ENCODE assay signal across 8 cellular contexts in the genomic region with DNA sequence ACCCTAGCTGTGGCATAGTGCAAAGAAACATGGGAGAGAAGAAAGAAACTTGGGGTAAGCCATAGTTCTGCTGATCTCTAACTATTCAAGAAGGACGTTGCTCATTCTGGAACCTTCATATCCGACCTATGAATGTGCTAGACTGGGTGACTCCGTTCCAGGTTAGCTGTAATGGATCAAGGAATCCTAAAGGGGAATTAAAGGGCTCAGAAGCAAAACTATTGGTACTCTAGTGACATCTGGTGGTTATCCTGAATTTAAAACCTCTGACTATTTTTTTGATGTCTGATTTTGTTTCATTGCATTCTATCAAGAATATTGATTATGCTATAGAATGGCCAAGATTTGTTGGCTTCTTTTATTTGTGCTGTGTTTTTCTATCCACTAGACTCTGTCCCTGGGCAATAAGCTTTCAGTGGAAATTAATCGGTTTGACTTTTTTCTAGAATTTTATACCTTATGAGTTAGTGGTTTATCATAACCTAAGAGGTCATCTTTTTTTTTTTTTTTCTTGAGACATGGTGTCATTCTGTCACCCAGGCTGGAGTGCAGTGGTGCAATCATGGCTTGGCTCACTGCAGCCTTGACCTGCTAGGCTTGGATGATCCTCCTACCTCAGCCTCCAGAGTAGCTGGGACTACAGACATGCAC. TPM values are rescaled to one million over a fixed set of nuclear protein-coding genes. Genes with fewer than 3 reads are reported as not detected.
DNase-seq lines count a peak whose midpoint lies in the region; ATAC-seq and TF ChIP-seq lines count a peak whose summit lies in the region.

No MANE protein-coding gene starts in this region.

- intact Hi-C loops in sigmoid colon (cut with DNase I) = loop anchor here (1.0 to 5.0 kb wide), 2 partner anchors 38 to 244 kb away; no protein-coding TSS in a partner anchor
- intact Hi-C loops in activated T-helper 1 cell treated with anti-CD3 and anti-CD28 coated beads, Interleukin-12 subunit alpha, Interleukin-12 subunit beta, Interleukin-2, Interleukin-4 antibody, amounts not matched to agents 30 ng/mL and 10 ng/mL and 1 ng/mL, durations not matched to agents 14 hours and 24 hours and 36 hours (cut with micrococcal nuclease) = loop anchor here (1.0 kb wide), 2 partner anchors 52 to 244 kb away; no protein-coding TSS in a partner anchor

- no peaks in the 10 kb centered on the region for H3K9me3 Mint-ChIP-seq in activated T-helper 1 cell treated with anti-CD3 and anti-CD28 coated beads, Interleukin-12 subunit alpha, Interleukin-12 subunit beta, Interleukin-2, Interleukin-4 antibody, amounts not matched to agents 30 ng/mL and 10 ng/mL and 1 ng/mL, durations not matched to agents 14 hours and 24 hours and 36 hours

- H3K36me3 ChIP-seq in DND-41 (ENCODE audit: insufficient read depth, low read length) = peaks cover 37% of the 10 kb centered on the region
- H3K36me3 ChIP-seq in sigmoid colon = peaks cover 7 to 71% (median 36%) of the 10 kb centered on the region in 4 donors

- no peak overlapping the region for H3K4me2 ChIP-seq in DND-41 (ENCODE audit: insufficient read depth, low read length)

- H3K9me3 ChIP-seq in DND-41 (ENCODE audit: insufficient read depth, low read length, severe bottlenecking) (no peaks in the 10 kb centered on the region), sigmoid colon (no peaks in the 10 kb centered on the region)

- H4K20me1 ChIP-seq in DND-41 (ENCODE audit: insufficient read depth, low read length) = no peaks in the 10 kb centered on the region

- no peak overlapping the region for H3K4me3 Mint-ChIP-seq in activated T-helper 1 cell treated with anti-CD3 and anti-CD28 coated beads, Interleukin-12 subunit alpha, Interleukin-12 subunit beta, Interleukin-2, Interleukin-4 antibody, amounts not matched to agents 30 ng/mL and 10 ng/mL and 1 ng/mL, durations not matched to agents 14 hours and 24 hours and 36 hours

- H3K27me3 Mint-ChIP-seq in activated T-helper 1 cell treated with anti-CD3 and anti-CD28 coated beads, Interleukin-12 subunit alpha, Interleukin-12 subunit beta, Interleukin-2, Interleukin-4 antibody, amounts not matched to agents 30 ng/mL and 10 ng/mL and 1 ng/mL, durations not matched to agents 14 hours and 24 hours and 36 hours (ENCODE audit: insufficient read depth) = no peaks in the 10 kb centered on the region

- no peak overlapping the region for H3K4me3 ChIP-seq in DND-41 (ENCODE audit: low read depth in 1 of 2, low read length in 2 of 2)
- H3K4me3 ChIP-seq in sigmoid colon = no peak overlapping the region

- WGBS in sigmoid colon, 2 donors = 44 to 60% methylated on average over 4 of the region's 4 CpGs

- no peak overlapping the region for H3K9ac ChIP-seq in DND-41 (ENCODE audit: low read depth, low read length)

- ATAC-seq in DND-41 (ENCODE audit: insufficient read depth, low read depth) = peak; percentile 37; the same call in 1 of the 3 replicates
- no peak for ATAC-seq in GM19452 (IDR thresholded peaks at IDR 0.05; ENCODE audit: unreplicated experiment)

- H3K27me3 ChIP-seq in DND-41 (ENCODE audit: insufficient read depth, low read length, poor library complexity) (no peaks in the 10 kb centered on the region), sigmoid colon (no peaks in the 10 kb centered on the region)

- TF ChIP-seq POLR2A in sigmoid colon (IDR thresholded peaks at IDR 0.05) = no peak

- H3K27ac ChIP-seq in DND-41 (ENCODE audit: low read length) (no peak overlapping the region), sigmoid colon (peak overlapping the region in 3 of 4 donors; percentile 36 to 63 (median 48))

- H2AFZ ChIP-seq in DND-41 (ENCODE audit: low read depth, low read length) = no peak overlapping the region

- no peaks in the 10 kb centered on the region for H3K4me1 Mint-ChIP-seq in activated T-helper 1 cell treated with anti-CD3 and anti-CD28 coated beads, Interleukin-12 subunit alpha, Interleukin-12 subunit beta, Interleukin-2, Interleukin-4 antibody, amounts not matched to agents 30 ng/mL and 10 ng/mL and 1 ng/mL, durations not matched to agents 14 hours and 24 hours and 36 hours (ENCODE audit: low read depth)

- no peaks in the 10 kb centered on the region for H3K36me3 Mint-ChIP-seq in activated T-helper 1 cell treated with anti-CD3 and anti-CD28 coated beads, Interleukin-12 subunit alpha, Interleukin-12 subunit beta, Interleukin-2, Interleukin-4 antibody, amounts not matched to agents 30 ng/mL and 10 ng/mL and 1 ng/mL, durations not matched to agents 14 hours and 24 hours and 36 hours (ENCODE audit: low read depth)

- no peak overlapping the region for H3K27ac Mint-ChIP-seq in activated T-helper 1 cell treated with anti-CD3 and anti-CD28 coated beads, Interleukin-12 subunit alpha, Interleukin-12 subunit beta, Interleukin-2, Interleukin-4 antibody, amounts not matched to agents 30 ng/mL and 10 ng/mL and 1 ng/mL, durations not matched to agents 14 hours and 24 hours and 36 hours

- TF ChIP-seq EP300 in sigmoid colon (IDR thresholded peaks at IDR 0.05) = no peak

- no peaks in the 10 kb centered on the region for H3K79me2 ChIP-seq in DND-41 (ENCODE audit: insufficient read depth, low read length)

- TF ChIP-seq CTCF in DND-41 (IDR thresholded peaks at IDR 0.05; ENCODE audit: borderline replicate concordance, extremely low read depth, low read length, poor library complexity, severe bottlenecking) (peak; percentile 62), sigmoid colon (IDR thresholded peaks at IDR 0.05) (peak; percentile 31 to 62 (median 57))

- no peak for DNase-seq in DND-41
- DNase-seq in LoVo (ENCODE audit: low spot score) = peak; percentile 48
- DNase-seq in SKM-1 (lab: John Stamatoyannopoulos, UW; ENCODE audit: unreplicated experiment) = peak; percentile 14
- peak; percentile 37 for DNase-seq in globus pallidus (ENCODE audit: low spot score)
- no peak for DNase-seq in sigmoid colon
- DNase-seq in NK-92 treated with Interleukin-12 subunit alpha and Interleukin-12 subunit beta, amount 100 ng/mL, for 24 hours (lab: John Stamatoyannopoulos, UW) = no peak
- no peak for DNase-seq in activated T-helper 1 cell treated with anti-CD3 and anti-CD28 coated beads, Interleukin-12 subunit alpha, Interleukin-12 subunit beta, Interleukin-2, Interleukin-4 antibody, amounts not matched to agents 30 ng/mL and 10 ng/mL and 1 ng/mL, durations not matched to agents 14 hours and 24 hours and 36 hours (ENCODE audit: low spot score)

- H3K4me1 ChIP-seq in DND-41 (ENCODE audit: insufficient read depth, low read length) (no peaks in the 10 kb centered on the region), sigmoid colon (peaks cover 0 to 21% (median 19%) of the 10 kb centered on the region in 4 donors)

RNA-seq across cellular contexts. Expression of a gene that starts 19.5 kb away (rescaled TPM):
- total RNA-seq in sigmoid colon = 10 to 100 TPM; 20.8 to 25.0 (median 23.9) TPM
- polyA plus RNA-seq in sigmoid colon = 10 to 100 TPM; 28.9 to 64.7 (median 45.0) TPM
- total RNA-seq in activated T-helper 1 cell treated with anti-CD3 and anti-CD28 coated beads, Interleukin-12 subunit alpha, Interleukin-12 subunit beta, Interleukin-2, Interleukin-4 antibody, amounts not matched to agents 30 ng/mL and 10 ng/mL and 1 ng/mL, durations not matched to agents 14 hours and 24 hours and 36 hours = 7.7 and 8.4 TPM in 2 replicates

RNA-seq across cellular contexts. Expression of a gene that starts 47.7 kb away (rescaled TPM):
- 10 to 100 TPM in 3 of 4 donors, 1 to 10 TPM in 1; 9.0 to 25.0 (median 15.3) TPM for total RNA-seq in sigmoid colon
- polyA plus RNA-seq in sigmoid colon = 1 to 10 TPM; 2.5 to 7.1 (median 5.4) TPM
- total RNA-seq in activated T-helper 1 cell treated with anti-CD3 and anti-CD28 coated beads, Interleukin-12 subunit alpha, Interleukin-12 subunit beta, Interleukin-2, Interleukin-4 antibody, amounts not matched to agents 30 ng/mL and 10 ng/mL and 1 ng/mL, durations not matched to agents 14 hours and 24 hours and 36 hours = not detected in 2 replicates

Comparison
In these comparisons a context has a peak if more than half of its experiments do, and no peak if none do; other contexts are left out.
1. DNase-seq: peak in LoVo (single experiment), SKM-1 (single experiment) and globus pallidus (single experiment); none in DND-41 (single experiment), sigmoid colon (single experiment), NK-92 treated with Interleukin-12 subunit alpha and Interleukin-12 subunit beta, amount 100 ng/mL, for 24 hours (single experiment) and activated T-helper 1 cell treated with anti-CD3 and anti-CD28 coated beads, Interleukin-12 subunit alpha, Interleukin-12 subunit beta, Interleukin-2, Interleukin-4 antibody, amounts not matched to agents 30 ng/mL and 10 ng/mL and 1 ng/mL, durations not matched to agents 14 hours and 24 hours and 36 hours (single experiment).